Comparison of ENCODE assay signal across 23 cellular contexts in genomic region chr6:45759134-45759849, GRCh38.
DNase-seq lines count a peak whose midpoint lies in the region; ATAC-seq and TF ChIP-seq lines count a peak whose summit lies in the region.
"Had no signal": no experiment of that assay in that cellular context is flagged by ENCODE, and none has a peak within 500 bp of the region (broad histone marks: within the 10 kb centered on the region; RNA-seq: fewer than 3 reads in every experiment).

No MANE protein-coding gene starts in this region.

- H3F3A ChIP-seq in SK-N-SH (replicated peaks; ENCODE audit: insufficient read depth), result peaks cover 3% of the 10 kb centered on the region

- no peaks in the 10 kb centered on the region for H3K36me3 Mint-ChIP-seq in activated T-helper 17 cell treated with anti-CD3 and anti-CD28 coated beads, Interleukin-2, amount 50 U/mL, for 72 hours (ENCODE audit: low read depth)
- H3K36me3 Mint-ChIP-seq: type B pancreatic cell had no signal

- CTCF ChIA-PET in SK-N-SH (lab: Yijun Ruan, JAX), result no interaction called here

- no peak for TF ChIP-seq POLR2A in gastroesophageal sphincter (IDR thresholded peaks at IDR 0.05)

- H3K27me3 ChIP-seq in SK-N-SH (ENCODE audit: insufficient read depth), result no peaks in the 10 kb centered on the region
- H3K27me3 ChIP-seq in gastroesophageal sphincter, result peaks cover 1% of the 10 kb centered on the region
- H3K27me3 ChIP-seq: BLaER1 had no signal

- TF ChIP-seq EP300 in SK-N-SH (IDR thresholded peaks at IDR 0.05; ENCODE audit: borderline replicate concordance in 1 of 2, low read depth in 1 of 2, low read length in 1 of 2) (no peak), gastroesophageal sphincter (IDR thresholded peaks at IDR 0.05) (no peak)

- no peaks in the 10 kb centered on the region for H3K79me2 ChIP-seq in SK-N-SH (ENCODE audit: insufficient read depth)

- H2AFZ ChIP-seq in SK-N-SH (ENCODE audit: low read depth), result peak overlapping the region; percentile 58; the same call in 1 of the 2 replicates

- no peak for DNase-seq in SK-N-SH
- DNase-seq in EH (ENCODE audit: low read depth), result peak; percentile 45
- no peak for DNase-seq in cerebellum (ENCODE audit: low spot score)
- DNase-seq: activated CD4-positive, CD25-positive, alpha-beta regulatory T cell; activated CD8-positive, alpha-beta memory T cell treated with anti-CD3 and anti-CD28 coated beads for 24 hours; Caco-2; DND-41; effector CD4-positive, alpha-beta T cell; erythroblast; left colon; naive B cell; NCI-H1436; NCI-H510A had no signal

- H3K27me3 Mint-ChIP-seq in activated T-helper 17 cell treated with anti-CD3 and anti-CD28 coated beads, Interleukin-2, amount 50 U/mL, for 72 hours, result peaks cover 12% of the 10 kb centered on the region

- no peaks in the 10 kb centered on the region for H3K36me3 ChIP-seq in SK-N-SH (replicated peaks in 1 of 2; ENCODE audit: control insufficient read depth in 1 of 2, insufficient read depth in 2 of 2, low read length in 1 of 2)
- H3K36me3 ChIP-seq in gastroesophageal sphincter, result no peaks in the 10 kb centered on the region
- H3K36me3 ChIP-seq: BLaER1 had no signal

- no peak overlapping the region for H3K27ac Mint-ChIP-seq in activated T-helper 17 cell treated with anti-CD3 and anti-CD28 coated beads, Interleukin-2, amount 50 U/mL, for 72 hours
- H3K27ac Mint-ChIP-seq: activated naive CD8-positive, alpha-beta T cell; type B pancreatic cell had no signal

- ATAC-seq in SK-N-SH treated with all-trans-retinoic acid at 6 μM for 48 hours (no peak), gastroesophageal sphincter (peak; percentile 46), HG02970 (IDR thresholded peaks at IDR 0.05; ENCODE audit: low FRiP score, unreplicated experiment) (no peak), GM18502 (IDR thresholded peaks at IDR 0.05; ENCODE audit: poor library complexity, unreplicated experiment) (no peak)
- ATAC-seq in activated T-helper 17 cell treated with anti-CD3 and anti-CD28 coated beads, Interleukin-2, amount 50 U/mL, for 72 hours (replicated peaks), result peak; percentile 58
- ATAC-seq: HepG2, left colon had no signal

- no peak overlapping the region for H3K4me3 Mint-ChIP-seq in activated T-helper 17 cell treated with anti-CD3 and anti-CD28 coated beads, Interleukin-2, amount 50 U/mL, for 72 hours
- H3K4me3 Mint-ChIP-seq: activated naive CD8-positive, alpha-beta T cell; naive B cell; type B pancreatic cell had no signal

- H3K4me1 Mint-ChIP-seq in activated T-helper 17 cell treated with anti-CD3 and anti-CD28 coated beads, Interleukin-2, amount 50 U/mL, for 72 hours, result no peaks in the 10 kb centered on the region
- H3K4me1 Mint-ChIP-seq: naive B cell had no signal

- no peaks in the 10 kb centered on the region for H3K9me2 ChIP-seq in SK-N-SH

- WGBS in SK-N-SH (ENCODE audit: low lambda C conversion rate), result 19% methylated on average over 7 of the region's 7 CpGs
- 56 to 60% methylated on average over 4 to 7 of the region's 7 CpGs for WGBS in gastroesophageal sphincter (ENCODE audit: low coverage in 1 of 2), 2 donors

- POLR2A ChIA-PET in SK-N-SH (lab: Yijun Ruan, JAX), result no interaction called here

- H3K9me3 ChIP-seq in SK-N-SH (0 out of 2 replicates have a peak, but pooled peaks cover 7% of the 10 kb centered on the region), gastroesophageal sphincter (peaks cover 0 to 3% (median 0%) of the 10 kb centered on the region in 3 donors)
- H3K9me3 ChIP-seq: BLaER1 had no signal

- H3K27ac ChIP-seq in SK-N-SH (ENCODE audit: low read depth in 2 of 2, low read length in 1 of 2), result no peak overlapping the region
- no peak overlapping the region for H3K27ac ChIP-seq in gastroesophageal sphincter
- H3K27ac ChIP-seq: BLaER1, HL-60 had no signal

- H3K4me1 ChIP-seq in SK-N-SH (ENCODE audit: control insufficient read depth in 1 of 2, insufficient read depth in 2 of 2, low read depth in 1 of 2, low read length in 1 of 2) (no peaks in the 10 kb centered on the region), gastroesophageal sphincter (no peaks in the 10 kb centered on the region)
- H3K4me1 ChIP-seq: BLaER1, Caco-2 had no signal

- H4K20me1 ChIP-seq in SK-N-SH (ENCODE audit: insufficient read depth), result no peaks in the 10 kb centered on the region
- H4K20me1 ChIP-seq: BLaER1 had no signal

- no peaks in the 10 kb centered on the region for H3K9me3 Mint-ChIP-seq in activated T-helper 17 cell treated with anti-CD3 and anti-CD28 coated beads, Interleukin-2, amount 50 U/mL, for 72 hours
- H3K9me3 Mint-ChIP-seq: type B pancreatic cell had no signal

- no peak for TF ChIP-seq CTCF in SK-N-SH (IDR thresholded peaks at IDR 0.05)
- no peak for TF ChIP-seq CTCF in gastroesophageal sphincter (IDR thresholded peaks at IDR 0.05)

- peak overlapping the region; percentile 31; the same call in 1 of the 2 replicates for H3K4me2 ChIP-seq in SK-N-SH
- H3K4me2 ChIP-seq: BLaER1 had no signal

- H3K4me3 ChIP-seq in SK-N-SH (ENCODE audit: low read depth in 2 of 2, low read length in 1 of 2) (no peak overlapping the region), gastroesophageal sphincter (no peak overlapping the region)
- H3K4me3 ChIP-seq: BLaER1 had no signal

- TF ChIP-seq RAD21 in SK-N-SH (IDR thresholded peaks at IDR 0.05; ENCODE audit: low read length), result no peak

- H3K9ac ChIP-seq in SK-N-SH, result no peak overlapping the region
- H3K9ac ChIP-seq: BLaER1 had no signal

TF ChIP-seq in SK-N-SH, 30 proteins besides CTCF, POLR2A, EP300 and RAD21 (continues in another document):
- TF ChIP-seq TCF12 (IDR thresholded peaks at IDR 0.05) (no peak), YY1 (IDR thresholded peaks at IDR 0.05; ENCODE audit: low read depth) (no peak), USF1 (IDR thresholded peaks at IDR 0.05; ENCODE audit: borderline replicate concordance, low read depth) (no peak), MXI1 (IDR thresholded peaks at IDR 0.05; ENCODE audit: low read depth, low read length) (no peak)

TF ChIP-seq in SK-N-SH treated with all-trans-retinoic acid at 6 μM for 48 hours, 23 proteins besides CTCF, POLR2A, EP300 and RAD21:
- no peak for TF ChIP-seq CSRNP3 (CRISPR knock-in tag; IDR thresholded peaks at IDR 0.05)
- no peak for TF ChIP-seq ZFP3 (CRISPR knock-in tag; IDR thresholded peaks at IDR 0.05)
- no peak for TF ChIP-seq ZNF8 (CRISPR knock-in tag; IDR thresholded peaks at IDR 0.05)
- TF ChIP-seq RARB (CRISPR knock-in tag; IDR thresholded peaks at IDR 0.05), result no peak
- no peak for TF ChIP-seq ISL1 (CRISPR knock-in tag; IDR thresholded peaks at IDR 0.05)
- no peak for TF ChIP-seq CREB5 (CRISPR knock-in tag; IDR thresholded peaks at IDR 0.05; ENCODE audit: low read depth)
- no peak for TF ChIP-seq ARNTL (CRISPR knock-in tag; IDR thresholded peaks at IDR 0.05; ENCODE audit: borderline replicate concordance, low read depth)
- no peak for TF ChIP-seq TCF4 (CRISPR knock-in tag; IDR thresholded peaks at IDR 0.05; ENCODE audit: borderline replicate concordance)
- TF ChIP-seq ZC3H10 (CRISPR knock-in tag; IDR thresholded peaks at IDR 0.05), result no peak
- TF ChIP-seq ZNF565 (CRISPR knock-in tag; conservative IDR thresholded peaks at IDR 0.05; ENCODE audit: low read depth), result no peak
- no peak for TF ChIP-seq GLIS3 (CRISPR knock-in tag; IDR thresholded peaks at IDR 0.05)
TF ChIP-seq in SK-N-SH treated with all-trans-retinoic acid at 6 μM for 48 hours: peak in this region for 0.

Comparison
In these comparisons a context has a peak if more than half of its experiments do, and no peak if none do; other contexts are left out.
1. ATAC-seq: peak in activated T-helper 17 cell treated with anti-CD3 and anti-CD28 coated beads, Interleukin-2, amount 50 U/mL, for 72 hours (single experiment) and gastroesophageal sphincter (single experiment); none in SK-N-SH treated with all-trans-retinoic acid at 6 μM for 48 hours (single experiment), HG02970 (single experiment) and GM18502 (single experiment).